In genomic region chr2:106283228-106284152, GRCh38 we compare ENCODE assay signal across 1 cellular context.
TF ChIP-seq lines count a peak whose summit lies in the region.

No MANE protein-coding gene starts in this region.

TF ChIP-seq in HepG2, 621 proteins besides CTCF, POLR2A, EP300 and RAD21 (continued from another document):
- TF ChIP-seq ARID5B (CRISPR knock-in tag; IDR thresholded peaks at IDR 0.05) (peak; percentile 98), GFI1 (CRISPR knock-in tag; IDR thresholded peaks at IDR 0.05; ENCODE audit: borderline replicate concordance) (peak; percentile 59; the same call in 1 of the 2 replicates), TCF7 (IDR thresholded peaks at IDR 0.05; ENCODE audit: low read depth) (peak; percentile 98), ZNF703 (CRISPR knock-in tag; IDR thresholded peaks at IDR 0.05; ENCODE audit: borderline replicate concordance) (peak; percentile 89), KAT8 (CRISPR knock-in tag; IDR thresholded peaks at IDR 0.05) (peak; percentile 57), ZBTB10 (CRISPR knock-in tag; IDR thresholded peaks at IDR 0.05; ENCODE audit: borderline replicate concordance) (peak; percentile 98), POGK (CRISPR knock-in tag; conservative IDR thresholded peaks at IDR 0.05) (peak; percentile 63; the same call in 1 of the 2 replicates), YEATS4 (CRISPR knock-in tag; IDR thresholded peaks at IDR 0.05; ENCODE audit: borderline replicate concordance) (peak; percentile 63; the same call in 1 of the 2 replicates), FOSL2 (CRISPR knock-in tag; IDR thresholded peaks at IDR 0.05) (peak; percentile 76), ZNF609 (CRISPR knock-in tag; IDR thresholded peaks at IDR 0.05; ENCODE audit: borderline replicate concordance) (peak; percentile 94), KDM5B (CRISPR knock-in tag; IDR thresholded peaks at IDR 0.05; ENCODE audit: borderline replicate concordance) (peak; percentile 29; the same call in 1 of the 2 replicates), ONECUT2 (CRISPR knock-in tag; IDR thresholded peaks at IDR 0.05) (peak; percentile 59; the same call in 1 of the 2 replicates), ZNF24 (IDR thresholded peaks at IDR 0.05) (peak; percentile 83; the same call in 1 of the 2 replicates), ZKSCAN8 (CRISPR knock-in tag; IDR thresholded peaks at IDR 0.05; ENCODE audit: borderline replicate concordance) (peak; percentile 65; the same call in 1 of the 2 replicates), TBX3 (IDR thresholded peaks at IDR 0.05; ENCODE audit: borderline replicate concordance) (0 out of 2 replicates have a peak, but pooled peaks have one; percentile 38), SALL1 (CRISPR knock-in tag; IDR thresholded peaks at IDR 0.05) (peak; percentile 97)
